Comparison of ENCODE assay signal across 8 cellular contexts in the genomic region with DNA sequence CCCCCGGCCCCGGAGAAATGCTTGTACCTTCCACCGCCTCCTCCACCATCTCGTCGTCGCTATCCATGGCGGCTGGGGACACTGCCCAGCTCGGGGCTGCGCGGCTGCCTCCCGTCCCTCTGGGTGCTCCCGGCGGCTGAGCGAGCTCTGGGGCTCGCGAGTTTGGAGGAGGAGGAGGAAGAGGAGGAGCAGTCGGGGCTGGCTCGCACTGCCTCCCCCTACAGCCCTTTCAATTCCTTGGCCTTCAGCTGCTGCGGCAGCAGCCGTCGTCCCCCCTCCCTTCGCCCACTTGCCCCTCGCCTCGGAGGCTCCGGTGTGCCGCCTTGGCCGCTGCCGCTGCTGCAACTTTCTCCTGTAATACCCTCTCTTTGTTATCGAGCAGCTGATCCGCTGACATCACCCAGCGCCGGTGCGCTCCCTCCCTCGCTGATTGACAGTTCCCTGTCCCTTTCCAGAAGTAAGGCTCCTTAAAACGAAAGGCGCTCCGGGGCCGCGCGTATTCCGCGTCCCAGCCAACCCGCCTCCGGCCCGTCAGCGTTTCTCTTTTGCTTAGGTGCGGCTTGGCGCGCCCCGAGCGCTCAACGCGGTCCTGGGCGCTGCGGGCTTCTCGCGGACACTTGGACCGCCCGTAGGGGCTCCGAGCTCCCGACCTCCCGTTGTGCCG. TPM values are rescaled to one million over a fixed set of nuclear protein-coding genes. Genes with fewer than 3 reads are reported as not detected.
A peak's percentile ranks its signal among the peaks of the same experiment; 100 is the strongest.
DNase-seq lines count a peak whose midpoint lies in the region; ATAC-seq and TF ChIP-seq lines count a peak whose summit lies in the region.

TSS of gene SETD7 (minus strand) at position 149 of the 664 bp plus-strand sequence. CDS start at position 67, 82 bp downstream.

- no peaks in the 10 kb centered on the region for H3K9me3 ChIP-seq in liver (ENCODE audit: control insufficient read depth in 4 of 4, low read length in 3 of 4)

- DNase-seq in NCI-H748 (lab: John Stamatoyannopoulos, UW; ENCODE audit: unreplicated experiment) (peak; percentile 74), dorsolateral prefrontal cortex (peak; percentile 62 to 86 (median 79)), epidermal melanocyte (ENCODE audit: insufficient read length, low spot score) (no peak)
- peak; percentile 46 for DNase-seq in activated CD4-positive, alpha-beta T cell treated with anti-CD3 and anti-CD28 coated beads, Interleukin-2, amount 50 U/mL, for 4 hours
- peak; percentile 62 to 71 for DNase-seq in stimulated activated CD4-positive, alpha-beta T cell treated with anti-CD3 and anti-CD28 coated beads, Interleukin-2, amount 100 ng/mL, for 24 hours

- peak within 1 kb of the TSS; percentile 82 to 91 for H3K9ac ChIP-seq in liver (ENCODE audit: low read depth in 1 of 2, low read length in 2 of 2)

- H3K4me1 ChIP-seq in liver (ENCODE audit: control insufficient read depth in 4 of 4, insufficient read depth in 4 of 4, low read length in 3 of 4) = peaks cover 20 to 70% (median 57%) of the 10 kb centered on the region in 4 donors

- peak; percentile 14 for ATAC-seq in GM18519 (IDR thresholded peaks at IDR 0.05; ENCODE audit: low FRiP score, unreplicated experiment)
- peak; percentile 27 for ATAC-seq in HG03342 (IDR thresholded peaks at IDR 0.05; ENCODE audit: unreplicated experiment)

- WGBS in liver = under 1% methylated on average over 63 of the region's 63 CpGs

- H3K4me3 ChIP-seq in dorsolateral prefrontal cortex (peak within 1 kb of the TSS; percentile 76 to 99 (median 92)), liver (ENCODE audit: low read depth in 1 of 3, low read length in 3 of 3) (peak within 1 kb of the TSS; percentile 70 to 86 (median 86))

- intact Hi-C loops in dorsolateral prefrontal cortex (cut with DNase I) = loop anchor here (5.0 to 10.0 kb wide), 4 partner anchors 34 to 474 kb away; partner anchors contain the start of genes NAA15 (in 2 of the 2), NDUFC1 (in 2 of the 2) and ELF2 (in 1 of the 2)

- peak within 1 kb of the TSS; percentile 83 to 99 (median 96) for H3K27ac ChIP-seq in dorsolateral prefrontal cortex
- H3K27ac ChIP-seq in liver (ENCODE audit: low read depth in 1 of 2, low read length in 2 of 2) = peak within 1 kb of the TSS; percentile 99 to 100

- peak in 17 of 56 donors; percentile 3 to 31 (median 16) for TF ChIP-seq CTCF in dorsolateral prefrontal cortex (IDR thresholded peaks at IDR 0.05 in 54 of 56, conservative IDR thresholded peaks at IDR 0.05 in 2 of 56; ENCODE audit: low read depth in 1 of 56, partially characterized antibody in 56 of 56)
- no peak for TF ChIP-seq CTCF in liver (IDR thresholded peaks at IDR 0.05; ENCODE audit: low read depth, low read length, missing input control)

- H3K36me3 ChIP-seq in liver (ENCODE audit: control insufficient read depth in 4 of 4, insufficient read depth in 3 of 4, low read depth in 1 of 4, low read length in 3 of 4) = no peaks in the 10 kb centered on the region

- no peaks in the 10 kb centered on the region for H3K27me3 ChIP-seq in dorsolateral prefrontal cortex
- H3K27me3 ChIP-seq in liver (ENCODE audit: control insufficient read depth in 4 of 4, insufficient read depth in 4 of 4, low read length in 3 of 4) = no peaks in the 10 kb centered on the region

- peak in 1 of 2 donors; percentile 10 for TF ChIP-seq RAD21 in liver (IDR thresholded peaks at IDR 0.05)

TF ChIP-seq in liver, 16 proteins besides CTCF, POLR2A, EP300 and RAD21:
- TF ChIP-seq TAF1 (conservative IDR thresholded peaks at IDR 0.05) (peak; percentile 68), SP1 (IDR thresholded peaks at IDR 0.05) (peak; percentile 17), ZBTB33 (IDR thresholded peaks at IDR 0.05) (no peak), FOXA1 (IDR thresholded peaks at IDR 0.05) (no peak), NR2F2 (IDR thresholded peaks at IDR 0.05) (no peak)
- TF ChIP-seq, protein P1, sequence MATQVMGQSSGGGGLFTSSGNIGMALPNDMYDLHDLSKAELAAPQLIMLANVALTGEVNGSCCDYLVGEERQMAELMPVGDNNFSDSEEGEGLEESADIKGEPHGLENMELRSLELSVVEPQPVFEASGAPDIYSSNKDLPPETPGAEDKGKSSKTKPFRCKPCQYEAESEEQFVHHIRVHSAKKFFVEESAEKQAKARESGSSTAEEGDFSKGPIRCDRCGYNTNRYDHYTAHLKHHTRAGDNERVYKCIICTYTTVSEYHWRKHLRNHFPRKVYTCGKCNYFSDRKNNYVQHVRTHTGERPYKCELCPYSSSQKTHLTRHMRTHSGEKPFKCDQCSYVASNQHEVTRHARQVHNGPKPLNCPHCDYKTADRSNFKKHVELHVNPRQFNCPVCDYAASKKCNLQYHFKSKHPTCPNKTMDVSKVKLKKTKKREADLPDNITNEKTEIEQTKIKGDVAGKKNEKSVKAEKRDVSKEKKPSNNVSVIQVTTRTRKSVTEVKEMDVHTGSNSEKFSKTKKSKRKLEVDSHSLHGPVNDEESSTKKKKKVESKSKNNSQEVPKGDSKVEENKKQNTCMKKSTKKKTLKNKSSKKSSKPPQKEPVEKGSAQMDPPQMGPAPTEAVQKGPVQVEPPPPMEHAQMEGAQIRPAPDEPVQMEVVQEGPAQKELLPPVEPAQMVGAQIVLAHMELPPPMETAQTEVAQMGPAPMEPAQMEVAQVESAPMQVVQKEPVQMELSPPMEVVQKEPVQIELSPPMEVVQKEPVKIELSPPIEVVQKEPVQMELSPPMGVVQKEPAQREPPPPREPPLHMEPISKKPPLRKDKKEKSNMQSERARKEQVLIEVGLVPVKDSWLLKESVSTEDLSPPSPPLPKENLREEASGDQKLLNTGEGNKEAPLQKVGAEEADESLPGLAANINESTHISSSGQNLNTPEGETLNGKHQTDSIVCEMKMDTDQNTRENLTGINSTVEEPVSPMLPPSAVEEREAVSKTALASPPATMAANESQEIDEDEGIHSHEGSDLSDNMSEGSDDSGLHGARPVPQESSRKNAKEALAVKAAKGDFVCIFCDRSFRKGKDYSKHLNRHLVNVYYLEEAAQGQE (IDR thresholded peaks at IDR 0.05) = peak; percentile 43

RNA-seq across cellular contexts. Expression of gene SETD7, which starts in this region (rescaled TPM):
- 10 to 100 TPM; 30.8 to 54.7 (median 39.4) TPM for total RNA-seq in dorsolateral prefrontal cortex
- total RNA-seq in liver = 10 to 100 TPM; 13.3 to 81.7 TPM
- 10 to 100 TPM; 12.9 to 22.6 TPM for polyA plus RNA-seq in liver
